In genomic region chr17:32285770-32286517, GRCh38 we compare ENCODE assay signal across 18 cellular contexts. TPM values are rescaled to one million over a fixed set of nuclear protein-coding genes. Genes with fewer than 3 reads are reported as not detected.
A peak's percentile ranks its signal among the peaks of the same experiment; 100 is the strongest.
DNase-seq lines count a peak whose midpoint lies in the region; ATAC-seq and TF ChIP-seq lines count a peak whose summit lies in the region.
"Had no signal": no experiment of that assay in that cellular context is flagged by ENCODE, and none has a peak within 500 bp of the region (broad histone marks: within the 10 kb centered on the region; RNA-seq: fewer than 3 reads in every experiment).

No MANE protein-coding gene starts in this region.

- ATAC-seq in GM23338 (no peak), upper lobe of right lung (no peak)
- ATAC-seq: gastroesophageal sphincter had no signal

- H3F3A ChIP-seq in GM23338 (replicated peaks; ENCODE audit: low read depth), result peaks cover 28% of the 10 kb centered on the region

- H3K36me3 ChIP-seq in GM23338 (ENCODE audit: insufficient read depth) (no peaks in the 10 kb centered on the region), A673 (ENCODE audit: insufficient read depth, low read length, poor library complexity, severe bottlenecking) (no peaks in the 10 kb centered on the region), upper lobe of right lung (no peaks in the 10 kb centered on the region)
- H3K36me3 ChIP-seq: gastroesophageal sphincter had no signal

- BruUV-seq in A673 (replicated peaks; lab: Mats Ljungman, UMichigan), result no TSS peak

- CTCF ChIA-PET in A673 (lab: Charles Lee), result interaction anchor here (0.6 kb wide), 1 partner anchor 123 kb away, joined by 3 read pairs; no protein-coding TSS in a partner anchor

- no peak overlapping the region for H3K4me3 Mint-ChIP-seq in GM23338
- H3K4me3 Mint-ChIP-seq: activated CD4-positive, alpha-beta memory T cell treated with anti-CD3 and anti-CD28 coated beads for 36 hours; activated naive CD8-positive, alpha-beta T cell; activated T-cell treated with anti-CD3 and anti-CD28 coated beads, Interleukin-2, amount 50 U/mL, for 24 hours had no signal

- intact Hi-C loops in A673 (cut with micrococcal nuclease; ENCODE audit: unreplicated experiment), result no loop called here
- intact Hi-C loops in upper lobe of right lung (cut with DNase I), result no loop called here

- POLR2A ChIA-PET in A673 (lab: Charles Lee; ENCODE audit: low non-redundant PET), result no interaction called here

- H3K27ac Mint-ChIP-seq in GM23338, result 0 out of 2 replicates have a peak overlapping the region, but pooled peaks have one; percentile 43
- H3K27ac Mint-ChIP-seq: activated CD4-positive, alpha-beta memory T cell treated with anti-CD3 and anti-CD28 coated beads for 36 hours; activated naive CD8-positive, alpha-beta T cell; activated T-cell treated with anti-CD3 and anti-CD28 coated beads, Interleukin-2, amount 50 U/mL, for 24 hours had no signal

- H2AFZ ChIP-seq in GM23338, result no peak overlapping the region

- H3K9me3 ChIP-seq in A673 (ENCODE audit: low read depth, low read length, poor library complexity, severe bottlenecking) (no peaks in the 10 kb centered on the region), upper lobe of right lung (no peaks in the 10 kb centered on the region)
- H3K9me3 ChIP-seq: gastroesophageal sphincter had no signal

- peaks cover 37% of the 10 kb centered on the region for H3K4me1 ChIP-seq in GM23338 (ENCODE audit: insufficient read depth)
- H3K4me1 ChIP-seq in A673 (ENCODE audit: insufficient read depth, low read length, poor library complexity, severe bottlenecking), result no peaks in the 10 kb centered on the region
- no peaks in the 10 kb centered on the region for H3K4me1 ChIP-seq in upper lobe of right lung
- H3K4me1 ChIP-seq: gastroesophageal sphincter had no signal

- peaks cover 55% of the 10 kb centered on the region for H3K4me1 Mint-ChIP-seq in GM23338

- in situ Hi-C loops in SK-MEL-5 (cut with HindIII; ENCODE audit: low pct_unique_long_range_greater_than_20kb, low sequenced_read_pairs), result no loop called here

- DNase-seq in GM23338 (ENCODE audit: low spot score) (no peak), SK-MEL-5 (ENCODE audit: low read depth, low spot score) (peak; percentile 80), hippocampal formation (lab: John Stamatoyannopoulos, UW) (peak; percentile 65 to 71), pons (ENCODE audit: low spot score) (peak; percentile 94), A673 (ENCODE audit: low spot score) (no peak), DMS114 treated with DMSO at 0.1 percent for 48 hours (lab: John Stamatoyannopoulos, UW; ENCODE audit: unreplicated experiment) (no peak), upper lobe of right lung (no peak)
- no peak for DNase-seq in activated naive CD4-positive, alpha-beta T cell (lab: John Stamatoyannopoulos, UW)
- DNase-seq: activated CD4-positive, alpha-beta memory T cell treated with anti-CD3 and anti-CD28 coated beads for 36 hours; activated T-cell treated with anti-CD3 and anti-CD28 coated beads, Interleukin-2, amount 50 U/mL, for 24 hours; Calu3; GF-D8; NCI-H146; NCI-H345; stimulated activated CD4-positive, alpha-beta T cell treated with anti-CD3 and anti-CD28 coated beads, Interleukin-2, amount 100 ng/mL, for 48 hours; T-helper 1 cell had no signal

- TF ChIP-seq CTCF in GM23338 (conservative IDR thresholded peaks at IDR 0.05; ENCODE audit: low read depth in 2 of 2), result no peak
- TF ChIP-seq CTCF in A673 (conservative IDR thresholded peaks at IDR 0.05; ENCODE audit: low read depth, low read length), result no peak
- TF ChIP-seq CTCF in upper lobe of right lung (IDR thresholded peaks at IDR 0.05), result no peak

- no peaks in the 10 kb centered on the region for H3K79me2 ChIP-seq in GM23338 (replicated peaks; ENCODE audit: insufficient read depth)

- H3K4me3 ChIP-seq in GM23338 (no peak overlapping the region), A673 (ENCODE audit: low read depth, low read length, poor library complexity, severe bottlenecking) (no peak overlapping the region), upper lobe of right lung (no peak overlapping the region)
- H3K4me3 ChIP-seq: gastroesophageal sphincter had no signal

- H3K4me2 ChIP-seq in GM23338, result no peak overlapping the region

- peaks cover 8% of the 10 kb centered on the region for H3K27me3 Mint-ChIP-seq in GM23338 (ENCODE audit: insufficient read depth, low read depth, poor library complexity)

- H4K20me1 ChIP-seq in GM23338 (replicated peaks; ENCODE audit: insufficient read depth), result no peaks in the 10 kb centered on the region

- H3K9me3 Mint-ChIP-seq in GM23338, result no peaks in the 10 kb centered on the region
- H3K9me3 Mint-ChIP-seq: activated CD4-positive, alpha-beta memory T cell treated with anti-CD3 and anti-CD28 coated beads for 36 hours; activated T-cell treated with anti-CD3 and anti-CD28 coated beads, Interleukin-2, amount 50 U/mL, for 24 hours had no signal

- H3K36me3 Mint-ChIP-seq in GM23338 (ENCODE audit: low read depth), result no peaks in the 10 kb centered on the region; the same call in 2 of the 3 replicates
- H3K36me3 Mint-ChIP-seq: activated CD4-positive, alpha-beta memory T cell treated with anti-CD3 and anti-CD28 coated beads for 36 hours; activated naive CD8-positive, alpha-beta T cell had no signal

- H3K27ac ChIP-seq in GM23338 (ENCODE audit: low read depth), result no peak overlapping the region
- H3K27ac ChIP-seq in A673 (ENCODE audit: low read depth, low read length, poor library complexity, severe bottlenecking), result no peak overlapping the region
- no peak overlapping the region for H3K27ac ChIP-seq in upper lobe of right lung
- H3K27ac ChIP-seq: gastroesophageal sphincter had no signal

- H3K27me3 ChIP-seq in GM23338 (ENCODE audit: insufficient read depth) (no peaks in the 10 kb centered on the region), A673 (replicated peaks; ENCODE audit: insufficient read depth, low read depth, low read length, poor library complexity) (no peaks in the 10 kb centered on the region), upper lobe of right lung (no peaks in the 10 kb centered on the region)

- no peaks in the 10 kb centered on the region for H3K9me2 ChIP-seq in GM23338 (ENCODE audit: insufficient read depth)

TF ChIP-seq in GM23338, 12 proteins besides CTCF, POLR2A, EP300 and RAD21 (continues in another document):
- TF ChIP-seq NANOG (IDR thresholded peaks at IDR 0.05; ENCODE audit: borderline replicate concordance) (no peak), STAT1 (IDR thresholded peaks at IDR 0.05; ENCODE audit: unreplicated experiment) (no peak), ETS1 (IDR thresholded peaks at IDR 0.05) (no peak), ZNF331 (CRISPR knock-in tag; IDR thresholded peaks at IDR 0.05; ENCODE audit: low read depth) (no peak), POLR2AphosphoS5 (IDR thresholded peaks at IDR 0.05; ENCODE audit: low read depth) (no peak), JUNB (IDR thresholded peaks at IDR 0.05; ENCODE audit: unreplicated experiment) (no peak), ZNF114 (CRISPR knock-in tag; IDR thresholded peaks at IDR 0.05) (no peak), EZH2 (IDR thresholded peaks at IDR 0.05; ENCODE audit: low read depth, unreplicated experiment) (no peak)

RNA-seq across cellular contexts. Expression of gene RHBDL3, which starts 20.3 kb away (rescaled TPM):
- total RNA-seq in GM23338 (2014; rRNA removed; shearing (Covaris generic)), result 8.1 and 12.3 TPM in 2 replicates
- 2.0 and 2.3 TPM in 2 replicates for polyA plus RNA-seq in GM23338 (2016; fragmentation: Nextera tagmentation; extraction: Ambion mirVana)
- 1.9 TPM in 2 replicates for total RNA-seq in SK-MEL-5 (2014; rRNA removed; shearing (Covaris generic))
- polyA plus RNA-seq in SK-MEL-5 (2015; cell fraction: cytosol; rRNA removed), result 1.4 TPM in 2 replicates
- polyA plus RNA-seq in SK-MEL-5 (2015; cell fraction: nucleus; rRNA removed), result 3.6 and 4.8 TPM in 2 replicates
- total RNA-seq in A673 (2021), result 0.80 and 0.90 TPM in 2 replicates
- total RNA-seq in upper lobe of right lung, result 0.41 TPM

RNA-seq across cellular contexts. Expression of gene C17orf75, which starts 56.0 kb away (rescaled TPM):
- total RNA-seq in GM23338 (2014; rRNA removed; shearing (Covaris generic)), result 26.8 and 35.9 TPM in 2 replicates
- 43.3 and 50.1 TPM in 2 replicates for polyA plus RNA-seq in GM23338 (2016; fragmentation: Nextera tagmentation; extraction: Ambion mirVana)
- 37.4 and 38.5 TPM in 2 replicates for total RNA-seq in SK-MEL-5 (2014; rRNA removed; shearing (Covaris generic))
- polyA plus RNA-seq in SK-MEL-5 (2015; cell fraction: cytosol; rRNA removed), result 17.7 and 19.4 TPM in 2 replicates
- polyA plus RNA-seq in SK-MEL-5 (2015; cell fraction: nucleus; rRNA removed), result 36.7 and 43.5 TPM in 2 replicates
- total RNA-seq in A673 (2021), result 26.9 and 37.3 TPM in 2 replicates
- total RNA-seq in upper lobe of right lung, result 14.2 TPM

Comparison
In these comparisons a context has a peak if more than half of its experiments do, and no peak if none do; other contexts are left out.
1. DNase-seq: peak in SK-MEL-5 (single experiment), hippocampal formation (2 of 2) and pons (single experiment); none in GM23338 (single experiment), activated naive CD4-positive, alpha-beta T cell (0 of 4), A673 (single experiment), DMS114 treated with DMSO at 0.1 percent for 48 hours (single experiment) and upper lobe of right lung (single experiment).